Comparison of ENCODE assay signal across 1 cellular context in the genomic region with DNA sequence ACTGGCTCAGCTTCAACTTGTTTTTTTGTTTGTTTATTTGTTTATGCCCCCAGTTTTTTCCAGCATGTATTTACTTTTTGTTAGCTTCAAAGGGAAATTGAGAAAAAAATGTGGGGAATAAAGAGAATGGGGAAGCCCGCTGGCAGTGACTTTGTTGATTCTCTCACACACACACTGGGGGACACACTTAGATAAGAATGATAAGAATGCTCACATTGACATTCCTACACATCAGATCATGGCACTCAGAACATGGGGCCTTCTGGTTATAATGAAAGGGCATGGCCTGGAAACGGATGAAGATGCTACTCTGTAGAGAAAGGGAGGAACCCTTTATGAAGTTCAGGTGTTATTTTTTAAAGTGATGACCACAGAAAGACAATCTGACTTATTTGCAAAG.
TF ChIP-seq lines count a peak whose summit lies in the region.

No MANE protein-coding gene starts in this region.

TF ChIP-seq in GM23338, 12 proteins besides CTCF, POLR2A, EP300 and RAD21 (continued from another document):
- TF ChIP-seq, protein P1, sequence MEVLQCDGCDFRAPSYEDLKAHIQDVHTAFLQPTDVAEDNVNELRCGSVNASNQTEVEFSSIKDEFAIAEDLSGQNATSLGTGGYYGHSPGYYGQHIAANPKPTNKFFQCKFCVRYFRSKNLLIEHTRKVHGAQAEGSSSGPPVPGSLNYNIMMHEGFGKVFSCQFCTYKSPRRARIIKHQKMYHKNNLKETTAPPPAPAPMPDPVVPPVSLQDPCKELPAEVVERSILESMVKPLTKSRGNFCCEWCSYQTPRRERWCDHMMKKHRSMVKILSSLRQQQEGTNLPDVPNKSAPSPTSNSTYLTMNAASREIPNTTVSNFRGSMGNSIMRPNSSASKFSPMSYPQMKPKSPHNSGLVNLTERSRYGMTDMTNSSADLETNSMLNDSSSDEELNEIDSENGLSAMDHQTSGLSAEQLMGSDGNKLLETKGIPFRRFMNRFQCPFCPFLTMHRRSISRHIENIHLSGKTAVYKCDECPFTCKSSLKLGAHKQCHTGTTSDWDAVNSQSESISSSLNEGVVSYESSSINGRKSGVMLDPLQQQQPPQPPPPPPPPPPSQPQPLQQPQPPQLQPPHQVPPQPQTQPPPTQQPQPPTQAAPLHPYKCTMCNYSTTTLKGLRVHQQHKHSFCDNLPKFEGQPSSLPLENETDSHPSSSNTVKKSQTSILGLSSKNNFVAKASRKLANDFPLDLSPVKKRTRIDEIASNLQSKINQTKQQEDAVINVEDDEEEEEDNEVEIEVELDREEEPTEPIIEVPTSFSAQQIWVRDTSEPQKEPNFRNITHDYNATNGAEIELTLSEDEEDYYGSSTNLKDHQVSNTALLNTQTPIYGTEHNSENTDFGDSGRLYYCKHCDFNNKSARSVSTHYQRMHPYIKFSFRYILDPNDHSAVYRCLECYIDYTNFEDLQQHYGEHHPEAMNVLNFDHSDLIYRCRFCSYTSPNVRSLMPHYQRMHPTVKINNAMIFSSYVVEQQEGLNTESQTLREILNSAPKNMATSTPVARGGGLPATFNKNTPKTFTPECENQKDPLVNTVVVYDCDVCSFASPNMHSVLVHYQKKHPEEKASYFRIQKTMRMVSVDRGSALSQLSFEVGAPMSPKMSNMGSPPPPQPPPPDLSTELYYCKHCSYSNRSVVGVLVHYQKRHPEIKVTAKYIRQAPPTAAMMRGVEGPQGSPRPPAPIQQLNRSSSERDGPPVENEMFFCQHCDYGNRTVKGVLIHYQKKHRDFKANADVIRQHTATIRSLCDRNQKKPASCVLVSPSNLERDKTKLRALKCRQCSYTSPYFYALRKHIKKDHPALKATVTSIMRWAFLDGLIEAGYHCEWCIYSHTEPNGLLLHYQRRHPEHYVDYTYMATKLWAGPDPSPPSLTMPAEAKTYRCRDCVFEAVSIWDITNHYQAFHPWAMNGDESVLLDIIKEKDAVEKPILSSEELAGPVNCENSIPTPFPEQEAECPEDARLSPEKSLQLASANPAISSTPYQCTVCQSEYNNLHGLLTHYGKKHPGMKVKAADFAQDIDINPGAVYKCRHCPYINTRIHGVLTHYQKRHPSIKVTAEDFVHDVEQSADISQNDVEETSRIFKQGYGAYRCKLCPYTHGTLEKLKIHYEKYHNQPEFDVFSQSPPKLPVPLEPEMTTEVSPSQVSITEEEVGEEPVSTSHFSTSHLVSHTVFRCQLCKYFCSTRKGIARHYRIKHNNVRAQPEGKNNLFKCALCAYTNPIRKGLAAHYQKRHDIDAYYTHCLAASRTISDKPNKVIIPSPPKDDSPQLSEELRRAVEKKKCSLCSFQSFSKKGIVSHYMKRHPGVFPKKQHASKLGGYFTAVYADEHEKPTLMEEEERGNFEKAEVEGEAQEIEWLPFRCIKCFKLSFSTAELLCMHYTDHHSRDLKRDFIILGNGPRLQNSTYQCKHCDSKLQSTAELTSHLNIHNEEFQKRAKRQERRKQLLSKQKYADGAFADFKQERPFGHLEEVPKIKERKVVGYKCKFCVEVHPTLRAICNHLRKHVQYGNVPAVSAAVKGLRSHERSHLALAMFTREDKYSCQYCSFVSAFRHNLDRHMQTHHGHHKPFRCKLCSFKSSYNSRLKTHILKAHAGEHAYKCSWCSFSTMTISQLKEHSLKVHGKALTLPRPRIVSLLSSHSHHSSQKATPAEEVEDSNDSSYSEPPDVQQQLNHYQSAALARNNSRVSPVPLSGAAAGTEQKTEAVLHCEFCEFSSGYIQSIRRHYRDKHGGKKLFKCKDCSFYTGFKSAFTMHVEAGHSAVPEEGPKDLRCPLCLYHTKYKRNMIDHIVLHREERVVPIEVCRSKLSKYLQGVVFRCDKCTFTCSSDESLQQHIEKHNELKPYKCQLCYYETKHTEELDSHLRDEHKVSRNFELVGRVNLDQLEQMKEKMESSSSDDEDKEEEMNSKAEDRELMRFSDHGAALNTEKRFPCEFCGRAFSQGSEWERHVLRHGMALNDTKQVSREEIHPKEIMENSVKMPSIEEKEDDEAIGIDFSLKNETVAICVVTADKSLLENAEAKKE (CRISPR knock-in tag; IDR thresholded peaks at IDR 0.05): no peak
- TF ChIP-seq, protein P2, sequence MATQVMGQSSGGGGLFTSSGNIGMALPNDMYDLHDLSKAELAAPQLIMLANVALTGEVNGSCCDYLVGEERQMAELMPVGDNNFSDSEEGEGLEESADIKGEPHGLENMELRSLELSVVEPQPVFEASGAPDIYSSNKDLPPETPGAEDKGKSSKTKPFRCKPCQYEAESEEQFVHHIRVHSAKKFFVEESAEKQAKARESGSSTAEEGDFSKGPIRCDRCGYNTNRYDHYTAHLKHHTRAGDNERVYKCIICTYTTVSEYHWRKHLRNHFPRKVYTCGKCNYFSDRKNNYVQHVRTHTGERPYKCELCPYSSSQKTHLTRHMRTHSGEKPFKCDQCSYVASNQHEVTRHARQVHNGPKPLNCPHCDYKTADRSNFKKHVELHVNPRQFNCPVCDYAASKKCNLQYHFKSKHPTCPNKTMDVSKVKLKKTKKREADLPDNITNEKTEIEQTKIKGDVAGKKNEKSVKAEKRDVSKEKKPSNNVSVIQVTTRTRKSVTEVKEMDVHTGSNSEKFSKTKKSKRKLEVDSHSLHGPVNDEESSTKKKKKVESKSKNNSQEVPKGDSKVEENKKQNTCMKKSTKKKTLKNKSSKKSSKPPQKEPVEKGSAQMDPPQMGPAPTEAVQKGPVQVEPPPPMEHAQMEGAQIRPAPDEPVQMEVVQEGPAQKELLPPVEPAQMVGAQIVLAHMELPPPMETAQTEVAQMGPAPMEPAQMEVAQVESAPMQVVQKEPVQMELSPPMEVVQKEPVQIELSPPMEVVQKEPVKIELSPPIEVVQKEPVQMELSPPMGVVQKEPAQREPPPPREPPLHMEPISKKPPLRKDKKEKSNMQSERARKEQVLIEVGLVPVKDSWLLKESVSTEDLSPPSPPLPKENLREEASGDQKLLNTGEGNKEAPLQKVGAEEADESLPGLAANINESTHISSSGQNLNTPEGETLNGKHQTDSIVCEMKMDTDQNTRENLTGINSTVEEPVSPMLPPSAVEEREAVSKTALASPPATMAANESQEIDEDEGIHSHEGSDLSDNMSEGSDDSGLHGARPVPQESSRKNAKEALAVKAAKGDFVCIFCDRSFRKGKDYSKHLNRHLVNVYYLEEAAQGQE (IDR thresholded peaks at IDR 0.05; ENCODE audit: unreplicated experiment): no peak
- TF ChIP-seq NANOG (IDR thresholded peaks at IDR 0.05; ENCODE audit: borderline replicate concordance) (no peak), EZH2phosphoT487 (IDR thresholded peaks at IDR 0.05; ENCODE audit: unreplicated experiment) (no peak), ZNF331 (CRISPR knock-in tag; IDR thresholded peaks at IDR 0.05; ENCODE audit: low read depth) (no peak)
